In the genomic region with DNA sequence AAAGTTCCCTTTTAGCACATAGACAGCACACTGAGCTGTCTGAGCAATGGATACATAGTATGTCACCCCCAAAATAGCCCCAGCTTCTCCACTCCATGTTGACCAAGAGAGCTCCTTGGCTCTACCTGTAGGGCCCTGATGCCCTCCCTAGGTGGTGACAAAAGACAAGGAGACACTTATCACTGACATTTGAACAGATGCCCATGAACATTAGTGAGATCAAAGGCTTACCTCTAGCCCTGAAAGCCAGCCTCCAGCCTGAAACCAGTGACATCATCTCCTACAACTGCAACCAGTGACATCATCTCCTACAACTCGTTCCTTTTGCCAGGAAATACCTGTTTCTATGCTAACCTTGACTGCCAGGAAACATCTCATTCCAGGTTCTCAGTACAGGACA, we compare ENCODE assay signal across 12 cellular contexts.
DNase-seq lines count a peak whose midpoint lies in the region; ATAC-seq and TF ChIP-seq lines count a peak whose summit lies in the region.
"Had no signal": no experiment of that assay in that cellular context is flagged by ENCODE, and none has a peak within 500 bp of the region (broad histone marks: within the 10 kb centered on the region; RNA-seq: fewer than 3 reads in every experiment).

No MANE protein-coding gene starts in this region.

- no peaks in the 10 kb centered on the region for H3K23me2 ChIP-seq in H9 (ENCODE audit: insufficient read length, low read depth, low read length, poor library complexity, severe bottlenecking)

- H4K8ac ChIP-seq in H9 (replicated peaks; ENCODE audit: insufficient read length, low read depth, low read length), result no peak overlapping the region

- H3K4me3 ChIP-seq in lower lobe of right lung, result no peak overlapping the region
- H3K4me3 ChIP-seq: HAP-1, ovary had no signal

- no peak overlapping the region for H2BK120ac ChIP-seq in H9 (ENCODE audit: low read depth, low read length, poor library complexity, severe bottlenecking)

- no peaks in the 10 kb centered on the region for H3K9me3 ChIP-seq in H9 (ENCODE audit: control insufficient read depth, low read depth, low read length)
- H3K9me3 ChIP-seq in lower lobe of right lung, result no peaks in the 10 kb centered on the region
- H3K9me3 ChIP-seq: HAP-1, ovary had no signal

- no peak overlapping the region for H3K14ac ChIP-seq in H9 (ENCODE audit: insufficient read depth, low read length)

- H3K4me2 ChIP-seq in H9 (ENCODE audit: insufficient read depth, insufficient read length, low read length), result no peak overlapping the region

- no peaks in the 10 kb centered on the region for H3K27me3 Mint-ChIP-seq in H9 (ENCODE audit: low read depth)

- intact Hi-C loops in lower lobe of right lung (cut with DNase I), result no loop called here

- POLR2A ChIA-PET in HEK293T (lab: Yijun Ruan, JAX), result no interaction called here

- no peaks in the 10 kb centered on the region for H4K20me1 ChIP-seq in H9 (ENCODE audit: control insufficient read depth, insufficient read depth, insufficient read length)

- no peaks in the 10 kb centered on the region for H3K4me1 ChIP-seq in H9 (ENCODE audit: insufficient read depth, low read length)
- H3K4me1 ChIP-seq in lower lobe of right lung, result peaks cover 6% of the 10 kb centered on the region
- H3K4me1 ChIP-seq: HAP-1 had no signal

- H3K27me3 ChIP-seq in H9 (ENCODE audit: insufficient read depth, low read length), result no peaks in the 10 kb centered on the region
- H3K27me3 ChIP-seq in lower lobe of right lung (ENCODE audit: low read depth), result no peaks in the 10 kb centered on the region
- H3K27me3 ChIP-seq: ovary had no signal

- H3K23ac ChIP-seq in H9 (ENCODE audit: insufficient read length, low read depth, low read length), result no peak overlapping the region

- H3K4ac ChIP-seq in H9 (ENCODE audit: low read depth, low read length), result no peak overlapping the region

- ATAC-seq in lower lobe of right lung (peak; percentile 39 to 82), HG03039 (IDR thresholded peaks at IDR 0.05; ENCODE audit: unreplicated experiment) (no peak), GM19023 (IDR thresholded peaks at IDR 0.05; ENCODE audit: unreplicated experiment) (no peak)

- H3K79me1 ChIP-seq in H9 (ENCODE audit: insufficient read depth, low read depth, low read length, poor library complexity, severe bottlenecking), result no peaks in the 10 kb centered on the region

- H3T11ph ChIP-seq in H9 (ENCODE audit: low read length), result no peak overlapping the region

- H3K27ac Mint-ChIP-seq in H9, result no peak overlapping the region
- H3K27ac Mint-ChIP-seq: immature natural killer cell had no signal

- no peak overlapping the region for H4K91ac ChIP-seq in H9 (ENCODE audit: insufficient read length, low read depth, low read length)

- no peak overlapping the region for H3K27ac ChIP-seq in H9 (ENCODE audit: insufficient read length, low read depth, low read length)
- no peak overlapping the region for H3K27ac ChIP-seq in lower lobe of right lung
- H3K27ac ChIP-seq: ovary had no signal

- H3K36me3 Mint-ChIP-seq in H9 (ENCODE audit: insufficient read depth in 1 of 3, low read depth in 3 of 3), result no peaks in the 10 kb centered on the region; a peak in 1 of 7 replicates
- H3K36me3 Mint-ChIP-seq: immature natural killer cell had no signal

- H2BK15ac ChIP-seq in H9 (ENCODE audit: low read depth, low read length), result no peak overlapping the region

- no peaks in the 10 kb centered on the region for H3K36me3 ChIP-seq in lower lobe of right lung
- H3K36me3 ChIP-seq: HAP-1, ovary had no signal

- H2BK5ac ChIP-seq in H9 (ENCODE audit: insufficient read length, low read length), result no peak overlapping the region

- peaks cover 4 to 9% of the 10 kb centered on the region in 2 experiments; a peak in 4 of 5 replicates for H3K9me3 Mint-ChIP-seq in H9
- H3K9me3 Mint-ChIP-seq: immature natural killer cell had no signal

- H3K4me1 Mint-ChIP-seq in H9, result peaks cover 2 to 4% of the 10 kb centered on the region in 2 experiments; a peak in 2 of 4 replicates
- H3K4me1 Mint-ChIP-seq: immature natural killer cell had no signal

- no CpG with 5 or more reads among the region's 1 CpG for WGBS in H9 (ENCODE audit: extremely low coverage, insufficient read length, low lambda C conversion rate)

- no peak overlapping the region for H3K18ac ChIP-seq in H9 (ENCODE audit: insufficient read length, low read depth, low read length)

- H3K79me2 ChIP-seq in H9 (ENCODE audit: insufficient read depth, low read length), result no peaks in the 10 kb centered on the region

- H2AFZ ChIP-seq in H9 (ENCODE audit: low read length), result no peak overlapping the region

- H3K56ac ChIP-seq in H9 (ENCODE audit: insufficient read length, low read depth, low read length), result no peak overlapping the region

- no peak overlapping the region for H2BK20ac ChIP-seq in H9 (ENCODE audit: low read depth, low read length, poor library complexity, severe bottlenecking)

- no peak overlapping the region for H2AK5ac ChIP-seq in H9 (ENCODE audit: insufficient read length, low read length)

- DNase-seq in NCI-H345 (lab: John Stamatoyannopoulos, UW) (peak; percentile 8), NCI-H345 treated with DMSO at 0.1 percent for 48 hours (lab: John Stamatoyannopoulos, UW; ENCODE audit: unreplicated experiment) (no peak), H9 (no peak), RKO (ENCODE audit: low spot score) (peak; percentile 1), lower lobe of right lung (no peak), HEK293T (ENCODE audit: extremely low spot score) (no peak)
- DNase-seq: activated gamma-delta T cell treated with Interleukin-2 at 50 U/mL for 16 hours, immature natural killer cell, ovary had no signal

- H2BK12ac ChIP-seq in H9 (ENCODE audit: insufficient read length, low read depth, low read length), result no peak overlapping the region

- no peak overlapping the region for H3K9ac ChIP-seq in H9 (ENCODE audit: extremely low read depth, insufficient read length, low read length)

- H4K5ac ChIP-seq in H9 (ENCODE audit: insufficient read length, low read depth, low read length), result no peak overlapping the region

- CTCF ChIA-PET in HEK293T (lab: Yijun Ruan, JAX), result no interaction called here

- no peak overlapping the region for H3K4me3 Mint-ChIP-seq in H9
- H3K4me3 Mint-ChIP-seq: immature natural killer cell had no signal

- peak; percentile 30; the same call in 1 of the 3 replicates for TF ChIP-seq CTCF in H9 (conservative IDR thresholded peaks at IDR 0.05)
- TF ChIP-seq CTCF in lower lobe of right lung (IDR thresholded peaks at IDR 0.05), result peak; percentile 15

TF ChIP-seq in HEK293T, 16 proteins besides CTCF, POLR2A, EP300 and RAD21:
- TF ChIP-seq ZNF384 (IDR thresholded peaks at IDR 0.05), result no peak
- TF ChIP-seq SP1 (IDR thresholded peaks at IDR 0.05), result no peak
- TF ChIP-seq FOXA1 (IDR thresholded peaks at IDR 0.05), result no peak

Comparison
In these comparisons a context has a peak if more than half of its experiments do, and no peak if none do; other contexts are left out.
1. DNase-seq: peak in NCI-H345 (single experiment) and RKO (single experiment); none in NCI-H345 treated with DMSO at 0.1 percent for 48 hours (single experiment), H9 (single experiment), lower lobe of right lung (single experiment) and HEK293T (single experiment).
2. ATAC-seq: peak in lower lobe of right lung (2 of 2); none in HG03039 (single experiment) and GM19023 (single experiment).